In the genomic region with DNA sequence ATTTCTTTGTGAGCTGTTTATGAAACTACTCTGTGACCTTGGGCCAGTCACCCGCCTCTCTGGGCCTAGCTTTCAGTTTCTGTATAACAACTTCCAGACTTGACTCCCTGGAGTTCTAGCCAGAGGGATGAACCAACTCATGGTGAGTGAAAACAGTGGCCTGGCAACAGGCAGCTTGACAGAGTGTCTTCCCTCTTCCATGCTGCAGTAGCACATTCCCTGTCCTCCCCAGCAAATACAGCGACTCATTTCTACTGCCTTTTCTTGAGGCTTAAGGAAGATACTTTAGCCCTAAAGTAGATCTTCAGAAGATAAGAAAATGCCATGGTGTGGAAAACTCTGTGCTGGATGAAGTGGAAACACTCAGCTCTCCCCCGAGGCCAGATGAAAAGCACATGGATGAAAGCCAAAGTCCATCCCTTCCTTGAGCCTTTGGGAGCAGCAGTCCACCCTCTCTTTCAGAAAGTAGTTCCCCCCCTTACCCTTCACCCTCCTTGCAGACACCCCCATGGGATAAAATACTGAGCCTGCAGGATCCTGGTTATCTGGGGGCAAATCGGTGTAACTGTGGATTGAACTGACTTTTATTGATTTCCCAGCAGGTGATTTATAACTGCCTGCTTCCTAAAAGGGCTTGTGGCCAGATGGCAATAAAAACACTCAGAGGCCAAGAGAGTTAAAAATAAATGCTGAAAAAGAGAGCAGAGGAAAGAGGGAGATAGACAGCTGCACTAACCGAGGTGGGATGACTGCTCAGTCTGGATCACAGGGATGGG, we compare ENCODE assay signal across 10 cellular contexts. TPM values are rescaled to one million over a fixed set of nuclear protein-coding genes. Genes with fewer than 3 reads are reported as not detected.
A peak's percentile ranks its signal among the peaks of the same experiment; 100 is the strongest.
DNase-seq lines count a peak whose midpoint lies in the region; ATAC-seq, FAIRE-seq and TF ChIP-seq lines count a peak whose summit lies in the region.
"Had no signal": no experiment of that assay in that cellular context is flagged by ENCODE, and none has a peak within 500 bp of the region (broad histone marks: within the 10 kb centered on the region; RNA-seq: fewer than 3 reads in every experiment).

No MANE protein-coding gene starts in this region.

- peak overlapping the region; percentile 50 for H3K27ac ChIP-seq in muscle layer of colon (ENCODE audit: low read depth, low read length)

- no peaks in the 10 kb centered on the region for H3K9me3 ChIP-seq in BE2C
- H3K9me3 ChIP-seq in muscle layer of colon (ENCODE audit: low read length), result no peaks in the 10 kb centered on the region

- DNase-seq in BE2C, result peak; percentile 23
- peak; percentile 80 for DNase-seq in NCI-H187 treated with DMSO at 0.1 percent for 48 hours (lab: John Stamatoyannopoulos, UW)
- no peak for DNase-seq in bronchial epithelial cell (ENCODE audit: low read depth)
- no peak for DNase-seq in NCI-H1436 (lab: John Stamatoyannopoulos, UW)
- DNase-seq: SW 1271 had no signal

- H3K4me1 ChIP-seq in BE2C (peaks cover 6% of the 10 kb centered on the region; the same call in 1 of the 2 replicates), muscle layer of colon (ENCODE audit: insufficient read depth, low read length) (peaks cover 78% of the 10 kb centered on the region)

- ATAC-seq in GM21447 (IDR thresholded peaks at IDR 0.05; ENCODE audit: unreplicated experiment) (no peak), GM19324 (IDR thresholded peaks at IDR 0.05; ENCODE audit: low FRiP score, unreplicated experiment) (no peak), HG03442 (IDR thresholded peaks at IDR 0.05; ENCODE audit: unreplicated experiment) (no peak)

- TF ChIP-seq CTCF in BE2C (IDR thresholded peaks at IDR 0.05; ENCODE audit: low read depth, low read length), result no peak
- TF ChIP-seq CTCF in bronchial epithelial cell (IDR thresholded peaks at IDR 0.05; ENCODE audit: insufficient read depth, low read length, severe bottlenecking), result no peak

- H3K9ac ChIP-seq in muscle layer of colon (ENCODE audit: low read length), result peak overlapping the region; percentile 5

- FAIRE-seq in bronchial epithelial cell (lab: Jason Lieb, UNC), result peak; percentile 62
- FAIRE-seq: D721Med had no signal

- H3K4me3 ChIP-seq in BE2C (ENCODE audit: low read depth, low read length), result no peak overlapping the region
- H3K4me3 ChIP-seq in bronchial epithelial cell (ENCODE audit: low read depth, low read length), result no peak overlapping the region
- H3K4me3 ChIP-seq in muscle layer of colon (ENCODE audit: low read depth in 1 of 2, low read length in 2 of 2), result peak overlapping the region in 1 of 2 donors; percentile 26

- H3K27me3 ChIP-seq in BE2C (no peaks in the 10 kb centered on the region), bronchial epithelial cell (ENCODE audit: control insufficient read depth, insufficient read depth, low read length) (no peaks in the 10 kb centered on the region), muscle layer of colon (ENCODE audit: control insufficient read depth in 1 of 2, insufficient read depth in 2 of 2, low read length in 2 of 2) (no peaks in the 10 kb centered on the region)

- no peaks in the 10 kb centered on the region for H3K36me3 ChIP-seq in BE2C
- no peaks in the 10 kb centered on the region for H3K36me3 ChIP-seq in bronchial epithelial cell (ENCODE audit: control insufficient read depth, insufficient read depth, low read length)
- H3K36me3 ChIP-seq in muscle layer of colon (ENCODE audit: insufficient read depth, low read length), result no peaks in the 10 kb centered on the region

RNA-seq across cellular contexts. Expression of a gene that starts 24.1 kb away (rescaled TPM):
- polyA plus RNA-seq in BE2C (2012; ENCODE audit: insufficient read depth, insufficient read length, low read depth), result 0.43 TPM
- 0.26 and 0.51 TPM in 2 replicates for total RNA-seq in bronchial epithelial cell

Comparison
In these comparisons a context has a peak if more than half of its experiments do, and no peak if none do; other contexts are left out.
1. DNase-seq: peak in BE2C (single experiment) and NCI-H187 treated with DMSO at 0.1 percent for 48 hours (single experiment); none in bronchial epithelial cell (single experiment) and NCI-H1436 (single experiment).